Comparison of ENCODE assay signal across 8 cellular contexts in genomic region chr22:26483439-26484359, GRCh38. TPM values are rescaled to one million over a fixed set of nuclear protein-coding genes. Genes with fewer than 3 reads are reported as not detected.
DNase-seq lines count a peak whose midpoint lies in the region; ATAC-seq and TF ChIP-seq lines count a peak whose summit lies in the region.

Gene HPS4, minus strand, starts transcription at chr22:26483783. Its CDS starts 2,021 bp downstream, at chr22:26481762.
A gene with protein sequence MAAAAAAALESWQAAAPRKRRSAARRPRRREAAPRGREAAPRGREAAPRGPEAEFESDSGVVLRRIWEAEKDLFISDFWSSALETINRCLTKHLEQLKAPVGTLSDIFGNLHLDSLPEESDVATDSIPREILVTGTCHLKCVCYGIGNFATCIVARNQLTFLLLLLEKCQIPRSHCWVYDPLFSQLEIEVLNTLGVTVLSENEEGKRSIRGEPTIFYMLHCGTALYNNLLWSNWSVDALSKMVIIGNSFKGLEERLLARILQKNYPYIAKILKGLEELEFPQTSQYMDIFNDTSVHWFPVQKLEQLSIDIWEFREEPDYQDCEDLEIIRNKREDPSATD (plus strand): TSS chr22:26483877. CDS start chr22:26483891, 14 bp downstream.

- H3K4me2 ChIP-seq in PC-3 (ENCODE audit: low read length): peak within 1 kb of the TSS; percentile 98

- CTCF ChIA-PET in PC-3 (lab: Charles Lee): no interaction called here

- H2AFZ ChIP-seq in PC-3 (ENCODE audit: low read length): peak within 1 kb of the TSS; percentile 87

- H3K27ac Mint-ChIP-seq in IgD-negative memory B cell: peak within 1 kb of the TSS; percentile 95 to 98 (median 97)
- H3K27ac Mint-ChIP-seq in activated T-cell treated with anti-CD3 and anti-CD28 coated beads, Interleukin-2, amount 50 U/mL, for 24 hours: peak within 1 kb of the TSS; percentile 98

- H3K9me3 ChIP-seq in PC-3 (ENCODE audit: low read length): no peaks in the 10 kb centered on the region
- H3K9me3 ChIP-seq in esophagus muscularis mucosa: no peaks in the 10 kb centered on the region
- no peaks in the 10 kb centered on the region for H3K9me3 ChIP-seq in muscle layer of duodenum (ENCODE audit: control insufficient read depth in 1 of 2, low read length in 2 of 2)

- no TSS peak for BruUV-seq in PC-3 (replicated peaks; lab: Mats Ljungman, UMichigan)

- H3K9me2 ChIP-seq in PC-3 (replicated peaks; ENCODE audit: low read length): no peaks in the 10 kb centered on the region

- POLR2A ChIA-PET in PC-3 (lab: Charles Lee; ENCODE audit: unreplicated experiment): interaction anchor here (1.0 kb wide), 1 partner anchor 10 kb away, joined by 3 read pairs; no protein-coding TSS in a partner anchor

- peak within 1 kb of the TSS; percentile 50 for H3K27ac ChIP-seq in PC-3 (ENCODE audit: low read length)
- peak within 1 kb of the TSS; percentile 88 to 96 (median 94) for H3K27ac ChIP-seq in esophagus muscularis mucosa (replicated peaks in 1 of 4)
- H3K27ac ChIP-seq in muscle layer of duodenum (ENCODE audit: low read length): peak within 1 kb of the TSS; percentile 91

- intact Hi-C loops in PC-3 (cut with micrococcal nuclease) (no loop called here), esophagus muscularis mucosa (cut with DNase I) (loop anchor here (2.0 kb wide), 1 partner anchor 27 kb away; no protein-coding TSS in a partner anchor)

- H3K27me3 Mint-ChIP-seq in IgD-negative memory B cell: no peaks in the 10 kb centered on the region
- H3K27me3 Mint-ChIP-seq in activated T-cell treated with anti-CD3 and anti-CD28 coated beads, Interleukin-2, amount 50 U/mL, for 24 hours: no peaks in the 10 kb centered on the region

- TF ChIP-seq POLR2A in esophagus muscularis mucosa (IDR thresholded peaks at IDR 0.05; ENCODE audit: low read depth): peak; percentile 83

- no peaks in the 10 kb centered on the region for H3F3A ChIP-seq in PC-3 (ENCODE audit: low read length, unreplicated experiment)

- H3K4me3 Mint-ChIP-seq in IgD-negative memory B cell: peak within 1 kb of the TSS; percentile 90 to 97 (median 94)
- H3K4me3 Mint-ChIP-seq in activated T-cell treated with anti-CD3 and anti-CD28 coated beads, Interleukin-2, amount 50 U/mL, for 24 hours: peak within 1 kb of the TSS; percentile 96

- TF ChIP-seq EP300 in esophagus muscularis mucosa (IDR thresholded peaks at IDR 0.05): no peak

- peak within 1 kb of the TSS; percentile 93 for H3K9ac ChIP-seq in PC-3 (ENCODE audit: low read length)

- peaks cover 24% of the 10 kb centered on the region for H3K4me1 ChIP-seq in PC-3 (ENCODE audit: insufficient read depth, low read length)
- H3K4me1 ChIP-seq in esophagus muscularis mucosa: peaks cover 51 to 68% (median 61%) of the 10 kb centered on the region in 4 donors
- H3K4me1 ChIP-seq in muscle layer of duodenum (ENCODE audit: control insufficient read depth in 1 of 2, insufficient read depth in 2 of 2, low read length in 2 of 2): peaks cover 15 to 63% of the 10 kb centered on the region in 2 donors

- peak within 1 kb of the TSS; percentile 88 for H3K4me3 ChIP-seq in PC-3 (ENCODE audit: low read length)
- peak within 1 kb of the TSS; percentile 76 to 98 (median 97) for H3K4me3 ChIP-seq in esophagus muscularis mucosa
- peak within 1 kb of the TSS; percentile 93 to 94 for H3K4me3 ChIP-seq in muscle layer of duodenum (ENCODE audit: low read depth in 1 of 2, low read length in 2 of 2)

- H3K79me2 ChIP-seq in PC-3 (ENCODE audit: low read length): peaks cover 58% of the 10 kb centered on the region

- no peak for TF ChIP-seq CTCF in PC-3 (conservative IDR thresholded peaks at IDR 0.05; ENCODE audit: low read depth, low read length)
- TF ChIP-seq CTCF in esophagus muscularis mucosa (IDR thresholded peaks at IDR 0.05): peak in 1 of 3 experiments; percentile 26

- H3K27me3 ChIP-seq in PC-3 (ENCODE audit: low read length): no peaks in the 10 kb centered on the region
- no peaks in the 10 kb centered on the region for H3K27me3 ChIP-seq in esophagus muscularis mucosa
- no peaks in the 10 kb centered on the region for H3K27me3 ChIP-seq in muscle layer of duodenum (ENCODE audit: low read depth, low read length)

- peaks cover 44 to 55% (median 45%) of the 10 kb centered on the region in 3 donors for H3K4me1 Mint-ChIP-seq in IgD-negative memory B cell
- H3K4me1 Mint-ChIP-seq in activated T-cell treated with anti-CD3 and anti-CD28 coated beads, Interleukin-2, amount 50 U/mL, for 24 hours (ENCODE audit: low read depth): peaks cover 68% of the 10 kb centered on the region

- DNase-seq in DMS 273 (lab: John Stamatoyannopoulos, UW; ENCODE audit: unreplicated experiment) (peak; percentile 95), PC-3 (peak; percentile 89), esophagus muscularis mucosa (ENCODE audit: extremely low spot score) (peak; percentile 95)
- DNase-seq in activated T-cell treated with anti-CD3 and anti-CD28 coated beads, Interleukin-2, amount 50 U/mL, for 24 hours: peak; percentile 97
- peak; percentile 76 to 90 for DNase-seq in stimulated activated CD8-positive, alpha-beta memory T cell treated with anti-CD3 and anti-CD28 coated beads, Interleukin-7, amount 100 ng/mL, for 4 hours (ENCODE audit: low read depth in 2 of 2)

- WGBS in esophagus muscularis mucosa: 3% methylated on average over 13 of the region's 85 CpGs

- ATAC-seq in GM21529 (IDR thresholded peaks at IDR 0.05; ENCODE audit: unreplicated experiment) (peak; percentile 57), PC-3 (peak; percentile 77)

- H3K36me3 ChIP-seq in PC-3 (ENCODE audit: low read depth, low read length) (no peaks in the 10 kb centered on the region; the same call in 1 of the 2 replicates), esophagus muscularis mucosa (peaks cover 12 to 30% (median 19%) of the 10 kb centered on the region in 4 donors), muscle layer of duodenum (ENCODE audit: control insufficient read depth in 1 of 2, insufficient read depth in 2 of 2, low read length in 2 of 2) (peaks cover 10 to 13% of the 10 kb centered on the region in 2 donors)

- H3K36me3 Mint-ChIP-seq in IgD-negative memory B cell: peaks cover 1% of the 10 kb centered on the region
- peaks cover 67% of the 10 kb centered on the region for H3K36me3 Mint-ChIP-seq in activated T-cell treated with anti-CD3 and anti-CD28 coated beads, Interleukin-2, amount 50 U/mL, for 24 hours (ENCODE audit: low read depth)

- H4K20me1 ChIP-seq in PC-3 (ENCODE audit: low read length): no peaks in the 10 kb centered on the region

- no peaks in the 10 kb centered on the region for H3K9me3 Mint-ChIP-seq in IgD-negative memory B cell
- no peaks in the 10 kb centered on the region for H3K9me3 Mint-ChIP-seq in activated T-cell treated with anti-CD3 and anti-CD28 coated beads, Interleukin-2, amount 50 U/mL, for 24 hours

RNA-seq across cellular contexts. Expression of gene HPS4, which starts in this region (rescaled TPM):
- polyA plus RNA-seq in IgD-negative memory B cell: 19.8 TPM
- 15.9 and 19.9 TPM in 2 replicates for total RNA-seq in PC-3 (2014; rRNA removed)
- 10 to 100 TPM; 15.4 to 17.9 (median 17.5) TPM for total RNA-seq in esophagus muscularis mucosa

RNA-seq across cellular contexts. Expression of the second gene that starts in this region (rescaled TPM):
- 23.1 TPM for polyA plus RNA-seq in IgD-negative memory B cell
- total RNA-seq in PC-3 (2014; rRNA removed): 17.6 and 21.1 TPM in 2 replicates
- total RNA-seq in esophagus muscularis mucosa: 10 to 100 TPM; 12.7 to 20.5 (median 15.2) TPM

Comparison
In these comparisons a context has a peak if more than half of its experiments do, and no peak if none do; other contexts are left out.
1. Peak in every context shown above with its lines: DNase-seq, ATAC-seq, H3K4me3 ChIP-seq and H3K27ac ChIP-seq.